ENCODE assay signal across 14 cellular contexts in the genomic region with DNA sequence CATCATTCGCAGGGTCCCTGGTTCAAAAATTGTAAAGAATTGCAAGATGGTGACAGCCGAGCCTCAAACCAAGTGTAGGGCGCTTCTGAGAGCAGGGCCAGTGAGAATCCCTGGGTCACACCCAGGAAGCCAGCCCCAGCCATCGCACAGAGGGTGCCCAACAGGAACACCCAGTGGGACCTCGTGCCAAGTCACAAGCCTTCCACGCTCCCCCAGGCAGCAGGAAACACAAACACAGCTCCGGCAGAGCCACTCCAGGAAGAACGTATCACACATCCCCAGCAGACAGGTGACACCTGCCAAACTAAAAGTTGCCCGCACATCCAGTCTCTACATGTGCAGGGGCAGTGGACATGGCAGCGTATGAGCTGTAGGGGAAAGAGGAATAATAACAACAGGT. TPM values are rescaled to one million over a fixed set of nuclear protein-coding genes. Genes with fewer than 3 reads are reported as not detected.
DNase-seq lines count a peak whose midpoint lies in the region; ATAC-seq and TF ChIP-seq lines count a peak whose summit lies in the region.
"Had no signal": no experiment of that assay in that cellular context is flagged by ENCODE, and none has a peak within 500 bp of the region (broad histone marks: within the 10 kb centered on the region; RNA-seq: fewer than 3 reads in every experiment).

No MANE protein-coding gene starts in this region.

- H2BK5ac ChIP-seq in mesenchymal stem cell (ENCODE audit: low read depth, low read length, poor library complexity, severe bottlenecking) = no peak overlapping the region

- no peaks in the 10 kb centered on the region for H3K9me3 Mint-ChIP-seq in CD8-positive, alpha-beta memory T cell
- H3K9me3 Mint-ChIP-seq: activated CD4-positive, alpha-beta T cell treated with anti-CD3 and anti-CD28 coated beads, Interleukin-2, amount 10 ng/mL, durations not matched to agents 7 days and 5 days had no signal

- no peak overlapping the region for H3K9ac ChIP-seq in PC-3 (ENCODE audit: low read length)
- peak overlapping the region in 1 of 3 donors; percentile 51 for H3K9ac ChIP-seq in skeletal muscle tissue (ENCODE audit: low read depth in 1 of 3, low read length in 3 of 3)
- H3K9ac ChIP-seq in mesenchymal stem cell (ENCODE audit: low read length) = no peak overlapping the region

- no peak overlapping the region for H2BK120ac ChIP-seq in mesenchymal stem cell (ENCODE audit: low read depth, low read length)

- peak overlapping the region in 2 of 7 donors; percentile 11 to 14 for H3K4me3 Mint-ChIP-seq in CD8-positive, alpha-beta memory T cell
- H3K4me3 Mint-ChIP-seq: activated CD4-positive, alpha-beta T cell treated with anti-CD3 and anti-CD28 coated beads, Interleukin-2, amount 10 ng/mL, durations not matched to agents 7 days and 5 days had no signal

- no peak overlapping the region for H3K23ac ChIP-seq in mesenchymal stem cell (ENCODE audit: low read length in 2 of 2)

- H3K27me3 ChIP-seq in CD8-positive, alpha-beta memory T cell (ENCODE audit: insufficient read depth, low read length, poor library complexity, severe bottlenecking) = no peaks in the 10 kb centered on the region
- H3K27me3 ChIP-seq in PC-3 (ENCODE audit: low read length) (no peaks in the 10 kb centered on the region), right cardiac atrium (ENCODE audit: control insufficient read depth, insufficient read depth) (no peaks in the 10 kb centered on the region), skeletal muscle tissue (ENCODE audit: control insufficient read depth in 3 of 3, insufficient read depth in 3 of 3, low read length in 3 of 3) (no peaks in the 10 kb centered on the region), mesenchymal stem cell (ENCODE audit: control insufficient read depth in 1 of 2, insufficient read depth in 1 of 2, low read length in 2 of 2) (peaks cover 0 to 16% of the 10 kb centered on the region in 2 experiments)

- peak overlapping the region; percentile 18 to 82 (median 44) for H3K27ac Mint-ChIP-seq in CD8-positive, alpha-beta memory T cell
- H3K27ac Mint-ChIP-seq: activated CD4-positive, alpha-beta T cell treated with anti-CD3 and anti-CD28 coated beads, Interleukin-2, amount 10 ng/mL, durations not matched to agents 7 days and 5 days had no signal

- no peak overlapping the region for H2BK12ac ChIP-seq in mesenchymal stem cell (ENCODE audit: low read length in 2 of 2)

- H2AFZ ChIP-seq in PC-3 (ENCODE audit: low read length) (no peak overlapping the region), mesenchymal stem cell (ENCODE audit: low read depth, low read length) (no peak overlapping the region)

- DNase-seq in CD8-positive, alpha-beta memory T cell = no peak
- DNase-seq in PC-3 = peak; percentile 58
- DNase-seq in right cardiac atrium = peak; percentile 66 to 87 (median 84)
- DNase-seq in mesenchymal stem cell = no peak
- DNase-seq in HT-29 (ENCODE audit: low spot score) = no peak
- DNase-seq in DMS114 treated with DMSO at 0.1 percent for 48 hours (lab: John Stamatoyannopoulos, UW; ENCODE audit: unreplicated experiment) = no peak
- DNase-seq: activated CD4-positive, alpha-beta T cell treated with anti-CD3 and anti-CD28 coated beads, Interleukin-2, amount 10 ng/mL, durations not matched to agents 7 days and 5 days; DND-41; effector memory CD4-positive, alpha-beta T cell; NCI-H446 treated with DMSO at 0.1 percent for 48 hours had no signal

- H3K18ac ChIP-seq in mesenchymal stem cell (ENCODE audit: low read depth in 1 of 2, low read length in 2 of 2) = no peak overlapping the region

- H3K36me3 Mint-ChIP-seq in CD8-positive, alpha-beta memory T cell = peaks cover 0 to 9% (median 4%) of the 10 kb centered on the region in 3 donors

- no peak overlapping the region for H4K8ac ChIP-seq in mesenchymal stem cell (ENCODE audit: low read length)

- CTCF ChIA-PET in CD8-positive, alpha-beta memory T cell (lab: Charles Lee) = interaction anchor here (1.9 to 2.0 kb wide), 2 partner anchors 22 to 61 kb away, joined by 7 to 10 read pairs; no protein-coding TSS in a partner anchor
- CTCF ChIA-PET in PC-3 (lab: Charles Lee) = interaction anchor here (1.5 kb wide), 1 partner anchor 21 kb away, joined by 6 read pairs; no protein-coding TSS in a partner anchor

- ATAC-seq in PC-3 = peak; percentile 28
- no peak for ATAC-seq in right cardiac atrium
- ATAC-seq in activated CD4-positive, CD25-positive, alpha-beta regulatory T cell treated with anti-CD3 and anti-CD28 coated beads, Interleukin-2, amount 50 U/mL, for 24 hours = no peak

- H3K4me2 ChIP-seq in PC-3 (ENCODE audit: low read length) = peak overlapping the region; percentile 33
- no peak overlapping the region for H3K4me2 ChIP-seq in mesenchymal stem cell (ENCODE audit: low read length, poor library complexity, severe bottlenecking)

- no TSS peak for BruUV-seq in PC-3 (replicated peaks; lab: Mats Ljungman, UMichigan)

- H3F3A ChIP-seq in PC-3 (ENCODE audit: low read length, unreplicated experiment) = no peaks in the 10 kb centered on the region

- H4K20me1 ChIP-seq in PC-3 (ENCODE audit: low read length) = no peaks in the 10 kb centered on the region

- intact Hi-C loops in PC-3 (cut with micrococcal nuclease) = loop anchor here (5.0 kb wide), 1 partner anchor 120 kb away; no protein-coding TSS in a partner anchor
- intact Hi-C loops in right cardiac atrium (cut with DNase I) = loop anchor here in 1 of 4 donors (10.0 kb wide), 1 partner anchor 53 kb away; no protein-coding TSS in a partner anchor

- H3K27ac ChIP-seq in CD8-positive, alpha-beta memory T cell (ENCODE audit: low read depth, low read length) = no peak overlapping the region
- peak overlapping the region; percentile 98 for H3K27ac ChIP-seq in PC-3 (ENCODE audit: low read length)
- peak overlapping the region; percentile 44 for H3K27ac ChIP-seq in right cardiac atrium (ENCODE audit: low read length)
- peak overlapping the region; percentile 79 for H3K27ac ChIP-seq in skeletal muscle tissue (ENCODE audit: low read depth, low read length)
- no peak overlapping the region for H3K27ac ChIP-seq in mesenchymal stem cell (ENCODE audit: low read length, poor library complexity, severe bottlenecking)

- H2BK15ac ChIP-seq in mesenchymal stem cell (ENCODE audit: low read depth, poor library complexity, severe bottlenecking) = no peak overlapping the region

- no peak overlapping the region for H3K4me3 ChIP-seq in CD8-positive, alpha-beta memory T cell (ENCODE audit: low read length)
- H3K4me3 ChIP-seq in PC-3 (ENCODE audit: low read length) = no peak overlapping the region
- no peak overlapping the region for H3K4me3 ChIP-seq in right cardiac atrium (ENCODE audit: low read length)
- no peak overlapping the region for H3K4me3 ChIP-seq in skeletal muscle tissue (ENCODE audit: low read length in 3 of 3)
- H3K4me3 ChIP-seq in mesenchymal stem cell (ENCODE audit: insufficient read depth in 1 of 2, low read depth in 1 of 2, low read length in 2 of 2) = no peak overlapping the region

- peaks cover under 1% of the 10 kb centered on the region for H3K36me3 ChIP-seq in CD8-positive, alpha-beta memory T cell (ENCODE audit: insufficient read depth, low read length)
- H3K36me3 ChIP-seq in PC-3 (ENCODE audit: low read depth, low read length) = no peaks in the 10 kb centered on the region; the same call in 1 of the 2 replicates
- H3K36me3 ChIP-seq in skeletal muscle tissue (ENCODE audit: control insufficient read depth in 3 of 3, insufficient read depth in 3 of 3, low read length in 3 of 3) = peaks cover 0 to 5% (median 0%) of the 10 kb centered on the region in 3 donors
- no peaks in the 10 kb centered on the region for H3K36me3 ChIP-seq in mesenchymal stem cell (ENCODE audit: control insufficient read depth in 1 of 2, insufficient read depth in 2 of 2, low read depth in 1 of 2, low read length in 2 of 2)

- no peak overlapping the region for H3K4ac ChIP-seq in mesenchymal stem cell (ENCODE audit: low read depth in 1 of 2, low read length in 2 of 2)

- TF ChIP-seq CTCF in PC-3 (conservative IDR thresholded peaks at IDR 0.05; ENCODE audit: low read depth, low read length) = no peak

- no peak overlapping the region for H4K91ac ChIP-seq in mesenchymal stem cell (ENCODE audit: low read length)

- H3K79me1 ChIP-seq in mesenchymal stem cell (replicated peaks; ENCODE audit: low read length, poor library complexity, severe bottlenecking) = no peaks in the 10 kb centered on the region

- no peak overlapping the region for H3K14ac ChIP-seq in mesenchymal stem cell (ENCODE audit: low read length in 2 of 2)

- no peak overlapping the region for H2AK5ac ChIP-seq in mesenchymal stem cell (ENCODE audit: low read length, severe bottlenecking)

- peaks cover 61% of the 10 kb centered on the region for H3K4me1 ChIP-seq in CD8-positive, alpha-beta memory T cell (ENCODE audit: insufficient read depth, low read length)
- H3K4me1 ChIP-seq in PC-3 (ENCODE audit: insufficient read depth, low read length) = peaks cover 71% of the 10 kb centered on the region
- peaks cover 46% of the 10 kb centered on the region for H3K4me1 ChIP-seq in right cardiac atrium (ENCODE audit: control insufficient read depth, insufficient read depth, low read length)
- H3K4me1 ChIP-seq in skeletal muscle tissue (ENCODE audit: control insufficient read depth in 3 of 3, insufficient read depth in 3 of 3, low read length in 3 of 3) = peaks cover 88 to 96% (median 94%) of the 10 kb centered on the region in 3 donors
- H3K4me1 ChIP-seq in mesenchymal stem cell (ENCODE audit: control insufficient read depth, insufficient read depth, low read depth, low read length) = peaks cover 23% of the 10 kb centered on the region

- H3K9me3 ChIP-seq in CD8-positive, alpha-beta memory T cell (ENCODE audit: low read length) = no peaks in the 10 kb centered on the region
- H3K9me3 ChIP-seq in PC-3 (ENCODE audit: low read length) = no peaks in the 10 kb centered on the region
- no peaks in the 10 kb centered on the region for H3K9me3 ChIP-seq in right cardiac atrium (ENCODE audit: control insufficient read depth, low read length)
- no peaks in the 10 kb centered on the region for H3K9me3 ChIP-seq in skeletal muscle tissue (ENCODE audit: control insufficient read depth in 3 of 3, low read length in 3 of 3)
- no peaks in the 10 kb centered on the region for H3K9me3 ChIP-seq in mesenchymal stem cell (ENCODE audit: control insufficient read depth, low read length)

- H3K4me1 Mint-ChIP-seq in CD8-positive, alpha-beta memory T cell = peaks cover 39 to 78% (median 57%) of the 10 kb centered on the region in 3 donors

- POLR2A ChIA-PET in CD8-positive, alpha-beta memory T cell (lab: Charles Lee) = no interaction called here
- POLR2A ChIA-PET in PC-3 (lab: Charles Lee; ENCODE audit: unreplicated experiment) = interaction anchor here (0.6 kb wide), 1 partner anchor 23 kb away, joined by 3 read pairs; no protein-coding TSS in a partner anchor

- H3K9me2 ChIP-seq in PC-3 (replicated peaks; ENCODE audit: low read length) = no peaks in the 10 kb centered on the region

- H3K79me2 ChIP-seq in PC-3 (ENCODE audit: low read length) = peaks cover 85% of the 10 kb centered on the region

- peaks cover 0 to 1% of the 10 kb centered on the region in 2 donors for H3K27me3 Mint-ChIP-seq in CD8-positive, alpha-beta memory T cell

- WGBS in right cardiac atrium = 50% methylated on average over 10 of the region's 10 CpGs
- 86% methylated on average over 10 of the region's 10 CpGs for WGBS in mesenchymal stem cell

RNA-seq across cellular contexts. Expression of a gene that starts 20.2 kb away (rescaled TPM):
- 100 to 1,000 TPM; 117 to 123 TPM for total RNA-seq in CD8-positive, alpha-beta memory T cell
- 31.9 TPM for polyA plus RNA-seq in CD8-positive, alpha-beta memory T cell
- total RNA-seq in PC-3 (2014; rRNA removed) (105 and 116 TPM in 2 replicates), right cardiac atrium (10 to 100 TPM; 83.0 to 97.0 (median 83.5) TPM), skeletal muscle tissue (37.6 TPM)
- polyA plus RNA-seq in right cardiac atrium = 53.6 TPM
- 0.30 TPM for polyA plus RNA-seq in mesenchymal stem cell (2013, experiment 1 of 2)
- polyA plus RNA-seq in mesenchymal stem cell (2013, experiment 2 of 2) = 0.34 TPM
- 84.8 and 90.2 TPM in 2 replicates for total RNA-seq in HT-29 (2014; rRNA removed; shearing (Covaris generic))
- total RNA-seq: myocyte, SK-MEL-5 had no signal

RNA-seq across cellular contexts. Expression of a gene that starts 46.1 kb away (rescaled TPM):
- total RNA-seq in CD8-positive, alpha-beta memory T cell = not detected
- not detected for polyA plus RNA-seq in CD8-positive, alpha-beta memory T cell
- total RNA-seq in PC-3 (2014; rRNA removed) = not detected in 2 replicates
- not detected for total RNA-seq in right cardiac atrium
- polyA plus RNA-seq in right cardiac atrium = not detected
- not detected for total RNA-seq in skeletal muscle tissue
- not detected for polyA plus RNA-seq in mesenchymal stem cell (2013, experiment 1 of 2)
- polyA plus RNA-seq in mesenchymal stem cell (2013, experiment 2 of 2) = not detected
- not detected in 2 replicates for total RNA-seq in HT-29 (2014; rRNA removed; shearing (Covaris generic))
- total RNA-seq: activated CD4-positive, alpha-beta T cell treated with anti-CD3 and anti-CD28 coated beads, Interleukin-2, amount 10 ng/mL, durations not matched to agents 7 days and 5 days; myocyte; SK-MEL-5 had no signal

Comparison
In these comparisons a context has a peak if more than half of its experiments do, and no peak if none do; other contexts are left out.
1. DNase-seq: peak in PC-3 (single experiment) and right cardiac atrium (3 of 3); none in CD8-positive, alpha-beta memory T cell (0 of 5), mesenchymal stem cell (single experiment), HT-29 (single experiment) and DMS114 treated with DMSO at 0.1 percent for 48 hours (single experiment).
2. H3K27ac ChIP-seq: peak in PC-3 (single experiment), right cardiac atrium (single experiment) and skeletal muscle tissue (single experiment); none in CD8-positive, alpha-beta memory T cell (single experiment) and mesenchymal stem cell (single experiment).